20 cellular contexts compared by ENCODE assay signal in the genomic region with DNA sequence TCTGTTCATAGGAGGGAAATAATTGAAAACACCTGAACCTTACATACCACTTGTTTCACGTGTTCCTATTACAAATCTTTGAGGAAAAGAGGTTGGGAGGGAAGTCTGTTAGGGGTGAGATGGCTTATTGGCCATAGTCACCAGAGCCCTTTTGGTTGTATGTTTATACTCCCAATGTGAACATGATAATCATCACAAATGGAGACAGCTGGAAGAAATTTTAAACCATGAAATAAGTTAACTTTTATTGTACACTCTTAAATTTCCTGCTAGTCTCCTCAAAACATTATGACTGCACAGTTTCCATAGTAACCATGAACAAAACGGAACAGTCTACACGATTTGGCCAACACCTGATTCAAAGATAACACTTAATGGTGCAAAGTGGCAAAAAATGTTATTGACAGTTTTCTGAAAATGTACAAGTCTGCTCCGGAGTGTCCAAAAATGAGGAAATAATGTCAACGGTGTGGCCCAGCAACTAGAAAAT. TPM values are rescaled to one million over a fixed set of nuclear protein-coding genes. Genes with fewer than 3 reads are reported as not detected.
A peak's percentile ranks its signal among the peaks of the same experiment; 100 is the strongest.
DNase-seq lines count a peak whose midpoint lies in the region; ATAC-seq, FAIRE-seq and TF ChIP-seq lines count a peak whose summit lies in the region.
"Had no signal": no experiment of that assay in that cellular context is flagged by ENCODE, and none has a peak within 500 bp of the region (broad histone marks: within the 10 kb centered on the region; RNA-seq: fewer than 3 reads in every experiment).

No MANE protein-coding gene starts in this region.

- no peaks in the 10 kb centered on the region for H3K79me2 ChIP-seq in astrocyte (ENCODE audit: insufficient read depth, low read length)

- H3K9me3 Mint-ChIP-seq in astrocyte (ENCODE audit: unreplicated experiment) = peaks cover 6% of the 10 kb centered on the region
- H3K9me3 Mint-ChIP-seq: activated CD4-positive, alpha-beta memory T cell treated with anti-CD3 and anti-CD28 coated beads for 36 hours had no signal

- no peaks in the 10 kb centered on the region for H3K36me3 Mint-ChIP-seq in astrocyte (ENCODE audit: low read depth, unreplicated experiment)
- H3K36me3 Mint-ChIP-seq: activated CD4-positive, alpha-beta memory T cell treated with anti-CD3 and anti-CD28 coated beads for 36 hours; CD8-positive, alpha-beta memory T cell; naive thymus-derived CD8-positive, alpha-beta T cell; stimulated activated naive B cell treated with anti-CD40 and anti-IgM and Interleukin-4, amounts not matched to agents 10 μg/mL and 1 μg/mL and 100 μg/mL, for 72 hours had no signal

- peak overlapping the region; percentile 25 for H3K27ac ChIP-seq in astrocyte (ENCODE audit: low read depth, low read length)
- H3K27ac ChIP-seq: dorsolateral prefrontal cortex had no signal

- H3K9me3 ChIP-seq in astrocyte (ENCODE audit: insufficient read depth, low read depth, low read length) = no peaks in the 10 kb centered on the region

- no peak overlapping the region for H3K4me3 ChIP-seq in astrocyte (ENCODE audit: insufficient read depth, low read depth, low read length)
- H3K4me3 ChIP-seq in foreskin fibroblast (ENCODE audit: low read depth in 1 of 2, low read length in 2 of 2) = no peak overlapping the region
- H3K4me3 ChIP-seq: dorsolateral prefrontal cortex had no signal

- DNase-seq in H54 (ENCODE audit: insufficient read length, low spot score) (no peak), astrocyte (ENCODE audit: low read depth) (peak; percentile 66), foreskin fibroblast (peak; percentile 47 to 81), stromal cell of bone marrow (ENCODE audit: low read depth) (peak; percentile 25), NCI-H82 (lab: John Stamatoyannopoulos, UW) (no peak), NCI-H345 treated with DMSO at 0.1 percent for 48 hours (lab: John Stamatoyannopoulos, UW; ENCODE audit: unreplicated experiment) (no peak)
- DNase-seq: activated CD4-positive, alpha-beta memory T cell treated with anti-CD3 and anti-CD28 coated beads for 36 hours; anterior cingulate cortex; dorsolateral prefrontal cortex; Karpas-422; left cardiac atrium; NCI-H2081 treated with DMSO at 0.1 percent for 48 hours; NK-92 treated with Interleukin-12 subunit alpha and Interleukin-12 subunit beta, amount 100 ng/mL, for 24 hours; SIG-M5; stimulated activated CD4-positive, alpha-beta T cell treated with anti-CD3 and anti-CD28 coated beads, Interleukin-4, amount 100 ng/mL, for 4 hours; stimulated activated naive B cell treated with anti-CD40 and anti-IgM and Interleukin-4, amounts not matched to agents 10 μg/mL and 1 μg/mL and 100 μg/mL, for 72 hours had no signal

- H2AFZ ChIP-seq in astrocyte (ENCODE audit: low read depth, low read length) = no peak overlapping the region

- peaks cover 23% of the 10 kb centered on the region for H3K4me1 Mint-ChIP-seq in astrocyte (ENCODE audit: low read depth, unreplicated experiment)
- H3K4me1 Mint-ChIP-seq: stimulated activated naive B cell treated with anti-CD40 and anti-IgM and Interleukin-4, amounts not matched to agents 10 μg/mL and 1 μg/mL and 100 μg/mL, for 72 hours had no signal

- no peaks in the 10 kb centered on the region for H3K27me3 Mint-ChIP-seq in astrocyte (ENCODE audit: low read depth, unreplicated experiment)
- H3K27me3 Mint-ChIP-seq: stimulated activated naive B cell treated with anti-CD40 and anti-IgM and Interleukin-4, amounts not matched to agents 10 μg/mL and 1 μg/mL and 100 μg/mL, for 72 hours had no signal

- no peaks in the 10 kb centered on the region for H3K36me3 ChIP-seq in astrocyte (ENCODE audit: insufficient read depth, low read length)

- no peak overlapping the region for H3K9ac ChIP-seq in astrocyte (ENCODE audit: low read length)

- FAIRE-seq in H54 (lab: Jason Lieb, UNC) = peak; percentile 64
- FAIRE-seq in astrocyte (lab: Jason Lieb, UNC) = no peak
- FAIRE-seq: H1 had no signal

- no peak for TF ChIP-seq POLR2A in H54 (IDR thresholded peaks at IDR 0.05; ENCODE audit: low read depth, low read length)

- no peaks in the 10 kb centered on the region for H3K27me3 ChIP-seq in astrocyte (ENCODE audit: insufficient read depth, low read length)

- H3K4me3 Mint-ChIP-seq in astrocyte (ENCODE audit: unreplicated experiment) = no peak overlapping the region
- H3K4me3 Mint-ChIP-seq: activated CD4-positive, alpha-beta memory T cell treated with anti-CD3 and anti-CD28 coated beads for 36 hours; naive thymus-derived CD8-positive, alpha-beta T cell; stimulated activated naive B cell treated with anti-CD40 and anti-IgM and Interleukin-4, amounts not matched to agents 10 μg/mL and 1 μg/mL and 100 μg/mL, for 72 hours had no signal

- H3K4me1 ChIP-seq in astrocyte (ENCODE audit: insufficient read depth, low read length) = peaks cover 17% of the 10 kb centered on the region

- no peaks in the 10 kb centered on the region for H4K20me1 ChIP-seq in astrocyte (ENCODE audit: insufficient read depth, low read length)

- no peak for TF ChIP-seq CTCF in astrocyte (IDR thresholded peaks at IDR 0.05; ENCODE audit: insufficient read depth, low read depth, low read length)
- no peak for TF ChIP-seq CTCF in foreskin fibroblast (IDR thresholded peaks at IDR 0.05; ENCODE audit: low read depth, low read length)

- no peak for ATAC-seq in HG02973 (IDR thresholded peaks at IDR 0.05; ENCODE audit: unreplicated experiment)
- ATAC-seq: naive thymus-derived CD8-positive, alpha-beta T cell; stimulated activated naive B cell treated with anti-CD40 and anti-IgM and Interleukin-4, amounts not matched to agents 10 μg/mL and 1 μg/mL and 100 μg/mL, for 72 hours had no signal

- peak overlapping the region; percentile 83 for H3K27ac Mint-ChIP-seq in astrocyte (ENCODE audit: unreplicated experiment)
- H3K27ac Mint-ChIP-seq: activated CD4-positive, alpha-beta memory T cell treated with anti-CD3 and anti-CD28 coated beads for 36 hours; naive thymus-derived CD8-positive, alpha-beta T cell; stimulated activated naive B cell treated with anti-CD40 and anti-IgM and Interleukin-4, amounts not matched to agents 10 μg/mL and 1 μg/mL and 100 μg/mL, for 72 hours had no signal

- H3K4me2 ChIP-seq in astrocyte (ENCODE audit: low read length) = peak overlapping the region; percentile 27

RNA-seq across cellular contexts. Expression of a gene that starts 56.9 kb away (rescaled TPM):
- not detected in 2 replicates for total RNA-seq in astrocyte
- total RNA-seq: activated CD4-positive, alpha-beta memory T cell treated with anti-CD3 and anti-CD28 coated beads for 36 hours; CD8-positive, alpha-beta memory T cell; H1; naive thymus-derived CD8-positive, alpha-beta T cell had no signal

Comparison
In these comparisons a context has a peak if more than half of its experiments do, and no peak if none do; other contexts are left out.
1. DNase-seq: peak in astrocyte (single experiment), foreskin fibroblast (2 of 2) and stromal cell of bone marrow (single experiment); none in H54 (single experiment), NCI-H82 (single experiment) and NCI-H345 treated with DMSO at 0.1 percent for 48 hours (single experiment).